Comparison of ENCODE assay signal across 1 cellular context in the genomic region with DNA sequence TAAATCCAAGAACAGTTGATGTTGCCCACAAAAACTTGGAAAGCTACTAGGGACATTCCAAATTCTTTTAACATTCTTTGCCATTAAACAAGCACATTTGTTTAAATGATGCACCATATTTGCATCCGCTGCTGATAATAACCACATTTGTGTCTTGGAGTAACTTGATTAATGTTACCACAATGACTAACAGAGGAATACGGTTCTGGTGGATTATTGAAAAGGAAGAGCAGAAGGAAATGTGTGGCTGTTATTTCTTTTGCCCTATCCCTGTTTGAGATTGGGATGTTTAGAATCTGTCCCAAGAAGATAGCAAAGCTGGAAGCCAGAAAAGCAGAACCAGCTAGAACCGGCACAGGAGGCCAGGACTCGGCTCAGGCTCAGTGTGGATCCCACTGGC.
TF ChIP-seq lines count a peak whose summit lies in the region.

No MANE protein-coding gene starts in this region.

TF ChIP-seq in WTC11, 78 proteins besides CTCF, POLR2A, EP300 and RAD21 (continued from another document):
- TF ChIP-seq ATF6 (CRISPR knock-in tag; IDR thresholded peaks at IDR 0.05) (no peak), ATF1 (CRISPR knock-in tag; IDR thresholded peaks at IDR 0.05) (no peak), SOX15 (CRISPR knock-in tag; IDR thresholded peaks at IDR 0.05) (no peak)
